Comparison of ENCODE assay signal across 8 cellular contexts in the genomic region with DNA sequence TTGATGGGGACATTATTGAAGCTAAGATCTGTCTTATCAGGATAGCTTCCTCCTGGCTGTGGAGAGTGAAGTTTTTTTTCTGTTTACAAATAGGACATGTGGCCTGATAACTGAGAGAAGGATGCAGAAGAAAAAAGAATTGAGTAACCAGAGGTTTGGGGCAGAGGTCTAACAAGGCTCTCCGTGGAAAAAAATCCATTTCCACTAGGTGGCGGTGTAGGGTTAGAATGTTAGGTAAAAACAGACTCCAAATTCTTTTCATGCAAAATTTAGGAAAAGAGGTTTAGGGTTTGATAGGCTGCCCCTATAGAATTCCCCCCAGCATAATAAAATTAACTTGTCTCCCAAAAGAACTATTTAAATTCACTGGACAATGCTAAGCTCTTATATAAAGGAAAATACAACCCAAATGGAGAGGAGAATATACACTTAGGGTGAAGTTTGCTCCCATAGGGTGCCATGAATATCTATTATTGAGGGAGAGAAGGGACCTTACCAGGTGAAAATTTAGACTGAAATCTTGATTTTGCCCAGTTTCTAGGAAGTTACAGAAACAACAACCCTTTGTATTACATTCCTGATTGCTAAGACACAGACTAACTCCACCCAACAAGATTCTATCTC.
A peak's percentile ranks its signal among the peaks of the same experiment; 100 is the strongest.
DNase-seq lines count a peak whose midpoint lies in the region; ATAC-seq and TF ChIP-seq lines count a peak whose summit lies in the region.

No MANE protein-coding gene starts in this region.

- ATAC-seq in HG02870 (IDR thresholded peaks at IDR 0.05; ENCODE audit: unreplicated experiment), result peak; percentile 57
- ATAC-seq in GM18505 (IDR thresholded peaks at IDR 0.05; ENCODE audit: unreplicated experiment), result no peak

- no peak overlapping the region for H3K4me3 Mint-ChIP-seq in activated naive CD4-positive, alpha-beta T cell treated with anti-CD3 and anti-CD28 coated beads, Interleukin-2, amount 10 ng/mL, durations not matched to agents 7 days and 5 days
- H3K4me3 Mint-ChIP-seq in neural crest cell, result no peak overlapping the region

- no peaks in the 10 kb centered on the region for H3K27me3 Mint-ChIP-seq in activated naive CD4-positive, alpha-beta T cell treated with anti-CD3 and anti-CD28 coated beads, Interleukin-2, amount 10 ng/mL, durations not matched to agents 7 days and 5 days
- H3K27me3 Mint-ChIP-seq in neural crest cell (ENCODE audit: low read depth), result no peaks in the 10 kb centered on the region

- DNase-seq in activated naive CD4-positive, alpha-beta T cell treated with anti-CD3 and anti-CD28 coated beads, Interleukin-2, amount 10 ng/mL, durations not matched to agents 7 days and 5 days, result peak; percentile 28
- no peak for DNase-seq in activated naive CD4-positive, alpha-beta T cell treated with anti-CD3 and anti-CD28 coated beads, Interleukin-2, amount 50 U/mL, for 16 hours
- DNase-seq in NOMO-1 treated with dmso at 0.1 percent for 144 hours (lab: John Stamatoyannopoulos, UW; ENCODE audit: unreplicated experiment) (peak; percentile 6), dermis blood vessel endothelial cell (peak; percentile 36), neural crest cell (ENCODE audit: low read depth, low spot score) (peak; percentile 64), posterior vena cava (ENCODE audit: low spot score) (no peak)

- CTCF ChIA-PET in activated naive CD4-positive, alpha-beta T cell treated with anti-CD3 and anti-CD28 coated beads, Interleukin-2, amount 10 ng/mL, durations not matched to agents 7 days and 5 days (lab: Charles Lee), result interaction anchor here (1.3 to 1.6 kb wide), 2 partner anchors 11 to 14 kb away, joined by 6 to 8 read pairs; no protein-coding TSS in a partner anchor

- no peak for TF ChIP-seq POLR2A in GM18505 (IDR thresholded peaks at IDR 0.05; ENCODE audit: borderline replicate concordance, extremely low read depth, insufficient read depth, insufficient read length)

- peak; percentile 77 for TF ChIP-seq CTCF in neural crest cell (conservative IDR thresholded peaks at IDR 0.05)

- H3K4me1 Mint-ChIP-seq in activated naive CD4-positive, alpha-beta T cell treated with anti-CD3 and anti-CD28 coated beads, Interleukin-2, amount 10 ng/mL, durations not matched to agents 7 days and 5 days, result no peaks in the 10 kb centered on the region
- no peaks in the 10 kb centered on the region for H3K4me1 Mint-ChIP-seq in neural crest cell

- intact Hi-C loops in posterior vena cava (cut with DNase I), result no loop called here

- H3K36me3 Mint-ChIP-seq in activated naive CD4-positive, alpha-beta T cell treated with anti-CD3 and anti-CD28 coated beads, Interleukin-2, amount 10 ng/mL, durations not matched to agents 7 days and 5 days, result no peaks in the 10 kb centered on the region
- H3K36me3 Mint-ChIP-seq in neural crest cell (ENCODE audit: low read depth), result no peaks in the 10 kb centered on the region

- no peaks in the 10 kb centered on the region for H3K9me3 Mint-ChIP-seq in activated naive CD4-positive, alpha-beta T cell treated with anti-CD3 and anti-CD28 coated beads, Interleukin-2, amount 10 ng/mL, durations not matched to agents 7 days and 5 days
- H3K9me3 Mint-ChIP-seq in neural crest cell, result no peaks in the 10 kb centered on the region

- no peak overlapping the region for H3K27ac Mint-ChIP-seq in activated naive CD4-positive, alpha-beta T cell treated with anti-CD3 and anti-CD28 coated beads, Interleukin-2, amount 10 ng/mL, durations not matched to agents 7 days and 5 days
- no peak overlapping the region for H3K27ac Mint-ChIP-seq in neural crest cell (ENCODE audit: unreplicated experiment)

Comparison
In these comparisons a context has a peak if more than half of its experiments do, and no peak if none do; other contexts are left out.
1. DNase-seq: peak in activated naive CD4-positive, alpha-beta T cell treated with anti-CD3 and anti-CD28 coated beads, Interleukin-2, amount 10 ng/mL, durations not matched to agents 7 days and 5 days (single experiment), NOMO-1 treated with dmso at 0.1 percent for 144 hours (single experiment), dermis blood vessel endothelial cell (single experiment) and neural crest cell (single experiment); none in activated naive CD4-positive, alpha-beta T cell treated with anti-CD3 and anti-CD28 coated beads, Interleukin-2, amount 50 U/mL, for 16 hours (single experiment) and posterior vena cava (single experiment).